Comparison of ENCODE assay signal across 10 cellular contexts in the genomic region with DNA sequence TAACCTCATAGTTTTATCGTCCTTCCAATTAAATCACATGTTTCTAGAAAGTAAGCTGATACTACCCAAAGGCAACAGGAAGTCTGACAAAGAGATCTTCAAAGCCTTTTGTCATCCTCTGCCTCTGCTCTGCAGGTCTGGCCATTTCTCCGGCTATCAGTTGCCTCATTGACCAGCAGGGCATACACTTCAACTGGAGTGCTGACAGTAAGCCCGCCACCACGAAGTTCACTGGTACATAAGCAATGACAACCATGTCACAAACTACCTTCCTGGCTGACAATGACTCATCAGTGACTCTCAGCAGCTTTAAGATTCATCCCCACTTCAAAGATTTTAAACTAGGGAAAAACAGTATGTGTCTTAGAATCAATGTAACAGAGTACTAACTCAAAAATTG. TPM values are rescaled to one million over a fixed set of nuclear protein-coding genes. Genes with fewer than 3 reads are reported as not detected.
DNase-seq lines count a peak whose midpoint lies in the region; ATAC-seq and TF ChIP-seq lines count a peak whose summit lies in the region.
"Had no signal": no experiment of that assay in that cellular context is flagged by ENCODE, and none has a peak within 500 bp of the region (broad histone marks: within the 10 kb centered on the region; RNA-seq: fewer than 3 reads in every experiment).

No MANE protein-coding gene starts in this region.

- H3K4me1 Mint-ChIP-seq in activated CD4-positive, alpha-beta memory T cell treated with anti-CD3 and anti-CD28 coated beads for 36 hours (ENCODE audit: low read depth): peaks cover 35% of the 10 kb centered on the region
- H3K4me1 Mint-ChIP-seq in stimulated activated effector memory CD8-positive, alpha-beta T cell treated with anti-CD3 and anti-CD28 coated beads, Interleukin-12 subunit alpha, Interleukin-12 subunit beta, amount 100 ng/mL, for 72 hours: peaks cover 39% of the 10 kb centered on the region

- H3K4me3 ChIP-seq in fibroblast of villous mesenchyme (ENCODE audit: low read depth, low read length): no peak overlapping the region

- CTCF ChIA-PET in activated CD4-positive, alpha-beta memory T cell treated with anti-CD3 and anti-CD28 coated beads for 36 hours (lab: Charles Lee): no interaction called here

- ATAC-seq in stimulated activated effector memory CD8-positive, alpha-beta T cell treated with anti-CD3 and anti-CD28 coated beads, Interleukin-12 subunit alpha, Interleukin-12 subunit beta, amount 100 ng/mL, for 72 hours: peak; percentile 88
- ATAC-seq in left lobe of liver: no peak

- no peaks in the 10 kb centered on the region for H3K9me3 Mint-ChIP-seq in activated CD4-positive, alpha-beta memory T cell treated with anti-CD3 and anti-CD28 coated beads for 36 hours
- peaks cover 2% of the 10 kb centered on the region for H3K9me3 Mint-ChIP-seq in stimulated activated effector memory CD8-positive, alpha-beta T cell treated with anti-CD3 and anti-CD28 coated beads, Interleukin-12 subunit alpha, Interleukin-12 subunit beta, amount 100 ng/mL, for 72 hours

- TF ChIP-seq CTCF in fibroblast of villous mesenchyme (IDR thresholded peaks at IDR 0.05; ENCODE audit: insufficient read depth, low read depth, low read length): no peak

- no peaks in the 10 kb centered on the region for H3K27me3 Mint-ChIP-seq in activated CD4-positive, alpha-beta memory T cell treated with anti-CD3 and anti-CD28 coated beads for 36 hours

- peaks cover 22% of the 10 kb centered on the region for H3K36me3 Mint-ChIP-seq in activated CD4-positive, alpha-beta memory T cell treated with anti-CD3 and anti-CD28 coated beads for 36 hours
- peaks cover 9% of the 10 kb centered on the region for H3K36me3 Mint-ChIP-seq in stimulated activated effector memory CD8-positive, alpha-beta T cell treated with anti-CD3 and anti-CD28 coated beads, Interleukin-12 subunit alpha, Interleukin-12 subunit beta, amount 100 ng/mL, for 72 hours

- H3K4me3 Mint-ChIP-seq in activated CD4-positive, alpha-beta memory T cell treated with anti-CD3 and anti-CD28 coated beads for 36 hours: no peak overlapping the region
- no peak overlapping the region for H3K4me3 Mint-ChIP-seq in stimulated activated effector memory CD8-positive, alpha-beta T cell treated with anti-CD3 and anti-CD28 coated beads, Interleukin-12 subunit alpha, Interleukin-12 subunit beta, amount 100 ng/mL, for 72 hours

- DNase-seq in activated T-cell treated with anti-CD3 and anti-CD28 coated beads for 48 hours (ENCODE audit: low read depth) (peak; percentile 32), fibroblast of villous mesenchyme (ENCODE audit: low read depth) (peak; percentile 10), left lobe of liver (ENCODE audit: low spot score) (no peak), 8988T (no peak), OCI-M1 (lab: John Stamatoyannopoulos, UW) (no peak)
- no peak for DNase-seq in activated T-cell treated with anti-CD3 and anti-CD28 coated beads, Interleukin-2, amount 50 U/mL, for 1 hour
- peak; percentile 65 for DNase-seq in activated CD4-positive, alpha-beta memory T cell treated with anti-CD3 and anti-CD28 coated beads for 36 hours
- peak in 1 of 2 donors; percentile 57 for DNase-seq in stimulated activated effector memory CD8-positive, alpha-beta T cell treated with anti-CD3 and anti-CD28 coated beads, Interleukin-12 subunit alpha, Interleukin-12 subunit beta, amount 100 ng/mL, for 72 hours (ENCODE audit: low spot score in 2 of 2)
- DNase-seq: hippocampal formation, NCI-H1092 had no signal

- POLR2A ChIA-PET in activated CD4-positive, alpha-beta memory T cell treated with anti-CD3 and anti-CD28 coated beads for 36 hours (lab: Charles Lee): interaction anchor here (2.0 kb wide), 1 partner anchor 20 kb away, joined by 4 read pairs; no protein-coding TSS in a partner anchor

- H3K27ac Mint-ChIP-seq in activated CD4-positive, alpha-beta memory T cell treated with anti-CD3 and anti-CD28 coated beads for 36 hours: peak overlapping the region; percentile 80
- H3K27ac Mint-ChIP-seq in stimulated activated effector memory CD8-positive, alpha-beta T cell treated with anti-CD3 and anti-CD28 coated beads, Interleukin-12 subunit alpha, Interleukin-12 subunit beta, amount 100 ng/mL, for 72 hours: peak overlapping the region; percentile 74

- intact Hi-C loops in activated CD4-positive, alpha-beta memory T cell treated with anti-CD3 and anti-CD28 coated beads for 36 hours (cut with micrococcal nuclease): no loop called here

RNA-seq across cellular contexts. Expression of a gene that starts 20.6 kb away (rescaled TPM):
- total RNA-seq in activated CD4-positive, alpha-beta memory T cell treated with anti-CD3 and anti-CD28 coated beads for 36 hours: 10 to 100 TPM; 39.9 to 41.2 TPM
- total RNA-seq in fibroblast of villous mesenchyme (110 and 132 TPM in 2 replicates), left lobe of liver (11.6 TPM)

Comparison
In these comparisons a context has a peak if more than half of its experiments do, and no peak if none do; other contexts are left out.
1. DNase-seq: peak in activated T-cell treated with anti-CD3 and anti-CD28 coated beads for 48 hours (single experiment), activated CD4-positive, alpha-beta memory T cell treated with anti-CD3 and anti-CD28 coated beads for 36 hours (single experiment) and fibroblast of villous mesenchyme (single experiment); none in activated T-cell treated with anti-CD3 and anti-CD28 coated beads, Interleukin-2, amount 50 U/mL, for 1 hour (single experiment), left lobe of liver (single experiment), 8988T (single experiment) and OCI-M1 (single experiment).